Comparison of ENCODE assay signal across 9 cellular contexts in the genomic region with DNA sequence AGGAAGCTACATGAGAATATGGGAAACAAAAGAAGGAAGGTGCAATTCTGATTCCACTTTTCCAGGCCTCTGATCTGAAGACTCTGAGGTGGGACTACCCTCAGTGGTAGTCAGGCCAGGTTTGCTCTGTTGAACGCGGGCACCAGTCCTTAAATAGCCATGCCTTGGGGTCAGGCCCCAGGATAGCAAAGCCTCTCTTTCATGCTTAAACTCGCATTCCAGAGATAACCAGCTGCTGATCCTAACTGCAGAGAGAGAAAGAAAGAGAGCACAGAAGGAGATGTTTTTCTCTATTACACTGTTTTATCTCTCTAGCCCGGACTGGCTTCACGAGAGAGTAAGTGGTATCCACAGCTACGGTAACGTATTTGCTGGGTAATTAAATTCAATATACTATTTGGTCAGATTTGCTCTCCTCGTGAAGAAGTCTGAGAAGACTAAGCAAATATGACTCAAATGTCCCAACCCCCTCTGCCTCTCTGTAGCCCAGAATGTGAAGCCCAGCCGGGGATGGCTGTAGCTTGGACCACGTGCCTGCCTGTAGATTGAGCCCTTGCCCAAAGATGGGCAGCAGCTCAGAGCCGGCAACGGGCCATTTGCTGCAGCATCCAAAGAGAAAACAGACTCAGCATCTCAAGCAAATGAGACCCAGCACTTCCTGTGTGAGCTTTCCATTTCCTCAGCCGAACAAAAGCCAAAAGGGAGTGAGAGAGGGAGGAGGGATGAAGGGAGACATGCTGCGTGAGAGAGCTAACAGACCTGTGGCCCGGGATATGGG.
DNase-seq lines count a peak whose midpoint lies in the region; ATAC-seq and TF ChIP-seq lines count a peak whose summit lies in the region.
"Had no signal": no experiment of that assay in that cellular context is flagged by ENCODE, and none has a peak within 500 bp of the region (broad histone marks: within the 10 kb centered on the region; RNA-seq: fewer than 3 reads in every experiment).

No MANE protein-coding gene starts in this region.

- intact Hi-C loops in uterus (cut with DNase I; ENCODE audit: low total_unique reads): no loop called here

- H3K36me3 ChIP-seq in uterus: no peaks in the 10 kb centered on the region
- no peaks in the 10 kb centered on the region; the same call in none of the 2 replicates for H3K36me3 ChIP-seq in H7 (replicated peaks; ENCODE audit: control insufficient read depth, insufficient read depth, low read length)

- H3K9me3 ChIP-seq in uterus: no peaks in the 10 kb centered on the region

- H3K27me3 ChIP-seq in uterus (no peaks in the 10 kb centered on the region), H7 (ENCODE audit: control insufficient read depth, insufficient read depth, low read length) (no peaks in the 10 kb centered on the region)

- peaks cover 38 to 40% of the 10 kb centered on the region in 2 donors for H3K4me1 ChIP-seq in uterus

- peaks cover 22% of the 10 kb centered on the region for H3K4me1 Mint-ChIP-seq in activated CD4-positive, alpha-beta T cell treated with anti-CD3 and anti-CD28 coated beads, Interleukin-2, amount 10 ng/mL, durations not matched to agents 7 days and 5 days
- H3K4me1 Mint-ChIP-seq in natural killer cell treated with Interleukin-12 subunit alpha and Interleukin-12 subunit beta and Interleukin-15 and Interleukin-18, amount 100 ng/mL, for 72 hours (ENCODE audit: low read depth in 2 of 2): peaks cover 70 to 80% of the 10 kb centered on the region in 2 donors

- H3K27ac Mint-ChIP-seq in activated CD4-positive, alpha-beta T cell treated with anti-CD3 and anti-CD28 coated beads, Interleukin-2, amount 10 ng/mL, durations not matched to agents 7 days and 5 days: peak overlapping the region; percentile 48
- peak overlapping the region; percentile 47 to 54 for H3K27ac Mint-ChIP-seq in natural killer cell treated with Interleukin-12 subunit alpha and Interleukin-12 subunit beta and Interleukin-15 and Interleukin-18, amount 100 ng/mL, for 72 hours

- no peaks in the 10 kb centered on the region for H3K27me3 Mint-ChIP-seq in activated CD4-positive, alpha-beta T cell treated with anti-CD3 and anti-CD28 coated beads, Interleukin-2, amount 10 ng/mL, durations not matched to agents 7 days and 5 days
- H3K27me3 Mint-ChIP-seq in natural killer cell treated with Interleukin-12 subunit alpha and Interleukin-12 subunit beta and Interleukin-15 and Interleukin-18, amount 100 ng/mL, for 72 hours: no peaks in the 10 kb centered on the region

- H3K9me3 Mint-ChIP-seq in activated CD4-positive, alpha-beta T cell treated with anti-CD3 and anti-CD28 coated beads, Interleukin-2, amount 10 ng/mL, durations not matched to agents 7 days and 5 days: no peaks in the 10 kb centered on the region
- no peaks in the 10 kb centered on the region for H3K9me3 Mint-ChIP-seq in natural killer cell treated with Interleukin-12 subunit alpha and Interleukin-12 subunit beta and Interleukin-15 and Interleukin-18, amount 100 ng/mL, for 72 hours

- CTCF ChIA-PET in activated CD4-positive, alpha-beta T cell treated with anti-CD3 and anti-CD28 coated beads, Interleukin-2, amount 10 ng/mL, durations not matched to agents 7 days and 5 days (lab: Charles Lee): interaction anchor here (1.1 to 1.8 kb wide), 2 partner anchors 22 to 64 kb away, joined by 3 to 9 read pairs; no protein-coding TSS in a partner anchor

- H3K36me3 Mint-ChIP-seq in activated CD4-positive, alpha-beta T cell treated with anti-CD3 and anti-CD28 coated beads, Interleukin-2, amount 10 ng/mL, durations not matched to agents 7 days and 5 days (ENCODE audit: low read depth): peaks cover 39% of the 10 kb centered on the region
- H3K36me3 Mint-ChIP-seq in natural killer cell treated with Interleukin-12 subunit alpha and Interleukin-12 subunit beta and Interleukin-15 and Interleukin-18, amount 100 ng/mL, for 72 hours: peaks cover 9% of the 10 kb centered on the region

- peak overlapping the region; percentile 86 to 95 for H3K27ac ChIP-seq in uterus

- TF ChIP-seq POLR2A in uterus (IDR thresholded peaks at IDR 0.05): peak in 1 of 2 donors; percentile 16

- no peak overlapping the region for H3K4me3 ChIP-seq in fibroblast of pulmonary artery (replicated peaks; ENCODE audit: low read depth, low read length)
- no peak overlapping the region for H3K4me3 ChIP-seq in uterus
- H3K4me3 ChIP-seq in H7 (ENCODE audit: insufficient read depth, low read depth, low read length): no peak overlapping the region

- POLR2A ChIA-PET in activated CD4-positive, alpha-beta T cell treated with anti-CD3 and anti-CD28 coated beads, Interleukin-2, amount 10 ng/mL, durations not matched to agents 7 days and 5 days (lab: Charles Lee): no interaction called here

- no peak for DNase-seq in activated CD4-positive, alpha-beta T cell treated with anti-CD3 and anti-CD28 coated beads, Interleukin-2, amount 10 ng/mL, durations not matched to agents 7 days and 5 days
- DNase-seq in activated CD4-positive, alpha-beta T cell treated with anti-CD3 and anti-CD28 coated beads for 48 hours: no peak
- DNase-seq in fibroblast of pulmonary artery (ENCODE audit: low read depth): peak; percentile 96
- no peak for DNase-seq in natural killer cell treated with Interleukin-12 subunit alpha and Interleukin-12 subunit beta and Interleukin-15 and Interleukin-18, amount 100 ng/mL, for 72 hours (ENCODE audit: low spot score)
- DNase-seq in uterus: peak; percentile 87 to 93
- DNase-seq in NCI-H2107 (lab: John Stamatoyannopoulos, UW): no peak
- DNase-seq in SHP77 (lab: John Stamatoyannopoulos, UW): no peak
- DNase-seq in H7: no peak
- DNase-seq: NCI-H187 had no signal

- no peak for TF ChIP-seq CTCF in fibroblast of pulmonary artery (IDR thresholded peaks at IDR 0.05; ENCODE audit: low read length, missing control alignments)
- no peak for TF ChIP-seq CTCF in uterus (IDR thresholded peaks at IDR 0.05)

- no peak overlapping the region for H3K4me3 Mint-ChIP-seq in activated CD4-positive, alpha-beta T cell treated with anti-CD3 and anti-CD28 coated beads, Interleukin-2, amount 10 ng/mL, durations not matched to agents 7 days and 5 days
- peak overlapping the region; percentile 19 for H3K4me3 Mint-ChIP-seq in natural killer cell treated with Interleukin-12 subunit alpha and Interleukin-12 subunit beta and Interleukin-15 and Interleukin-18, amount 100 ng/mL, for 72 hours

- peak in 1 of 2 donors; percentile 30 for ATAC-seq in natural killer cell treated with Interleukin-12 subunit alpha and Interleukin-12 subunit beta and Interleukin-15 and Interleukin-18, amount 100 ng/mL, for 72 hours

Comparison
In these comparisons a context has a peak if more than half of its experiments do, and no peak if none do; other contexts are left out.
1. DNase-seq: peak in fibroblast of pulmonary artery (single experiment) and uterus (2 of 2); none in activated CD4-positive, alpha-beta T cell treated with anti-CD3 and anti-CD28 coated beads, Interleukin-2, amount 10 ng/mL, durations not matched to agents 7 days and 5 days (single experiment), activated CD4-positive, alpha-beta T cell treated with anti-CD3 and anti-CD28 coated beads for 48 hours (single experiment), natural killer cell treated with Interleukin-12 subunit alpha and Interleukin-12 subunit beta and Interleukin-15 and Interleukin-18, amount 100 ng/mL, for 72 hours (single experiment), NCI-H2107 (single experiment), SHP77 (0 of 2) and H7 (single experiment).